ENCODE assay signal across 9 cellular contexts in genomic region chr11:122101625-122102291, GRCh38. TPM values are rescaled to one million over a fixed set of nuclear protein-coding genes. Genes with fewer than 3 reads are reported as not detected.
DNase-seq lines count a peak whose midpoint lies in the region; ATAC-seq and TF ChIP-seq lines count a peak whose summit lies in the region.
"Had no signal": no experiment of that assay in that cellular context is flagged by ENCODE, and none has a peak within 500 bp of the region (broad histone marks: within the 10 kb centered on the region; RNA-seq: fewer than 3 reads in every experiment).

No MANE protein-coding gene starts in this region.

- peaks cover 8% of the 10 kb centered on the region for H3K4me1 Mint-ChIP-seq in activated naive CD8-positive, alpha-beta T cell treated with anti-CD3 and anti-CD28 coated beads for 36 hours

- H3K27me3 ChIP-seq in SJSA1 (replicated peaks) (no peaks in the 10 kb centered on the region), neural cell (ENCODE audit: insufficient read depth, low read depth, low read length) (no peaks in the 10 kb centered on the region)

- peaks cover 2% of the 10 kb centered on the region for H3K9me3 Mint-ChIP-seq in activated naive CD8-positive, alpha-beta T cell treated with anti-CD3 and anti-CD28 coated beads for 36 hours

- H3K36me3 ChIP-seq in SJSA1 (no peaks in the 10 kb centered on the region), neural cell (ENCODE audit: insufficient read depth, low read length) (no peaks in the 10 kb centered on the region)

- peaks cover 26% of the 10 kb centered on the region for H3K4me1 ChIP-seq in SJSA1 (replicated peaks)

- H3K79me2 ChIP-seq in neural cell (replicated peaks; ENCODE audit: insufficient read depth, low read length) = peaks cover 47% of the 10 kb centered on the region

- no peak for ATAC-seq in HG03280 (IDR thresholded peaks at IDR 0.05; ENCODE audit: unreplicated experiment)

- H3K9me2 ChIP-seq in neural cell (ENCODE audit: insufficient read depth, low read length) = no peaks in the 10 kb centered on the region

- TF ChIP-seq CTCF in neural cell (IDR thresholded peaks at IDR 0.05; ENCODE audit: poor library complexity, severe bottlenecking) = peak; percentile 93

- DNase-seq in GM04503 (ENCODE audit: low read depth) = peak; percentile 73
- DNase-seq in SJSA1 (ENCODE audit: low read depth in 1 of 2, low spot score in 2 of 2) = peak; percentile 55 to 82
- DNase-seq in fibroblast of the conjunctiva (ENCODE audit: low read depth) = peak; percentile 90
- no peak for DNase-seq in activated naive CD8-positive, alpha-beta T cell treated with anti-CD3 and anti-CD28 coated beads for 36 hours
- no peak for DNase-seq in SHP77 treated with DMSO at 0.1 percent for 48 hours (lab: John Stamatoyannopoulos, UW)
- DNase-seq in HuH-7 (ENCODE audit: low spot score) = no peak

- H3K4me3 ChIP-seq in SJSA1 = peak overlapping the region; percentile 42
- peak overlapping the region; percentile 71 for H3K4me3 ChIP-seq in neural cell (ENCODE audit: low read length)

- no peaks in the 10 kb centered on the region for H3K36me3 Mint-ChIP-seq in activated naive CD8-positive, alpha-beta T cell treated with anti-CD3 and anti-CD28 coated beads for 36 hours

- peak; percentile 92 for TF ChIP-seq RAD21 in neural cell (conservative IDR thresholded peaks at IDR 0.05)

- H2AFZ ChIP-seq in neural cell (ENCODE audit: low read depth, low read length) = peak overlapping the region; percentile 56

- H3K4me3 Mint-ChIP-seq in activated naive CD8-positive, alpha-beta T cell treated with anti-CD3 and anti-CD28 coated beads for 36 hours = no peak overlapping the region

- peak overlapping the region; percentile 93 for H3K9ac ChIP-seq in neural cell (ENCODE audit: low read length)

- no peaks in the 10 kb centered on the region for H3F3A ChIP-seq in neural cell (ENCODE audit: insufficient read depth, low read length, poor library complexity, severe bottlenecking)

- H3K4me2 ChIP-seq in neural cell (ENCODE audit: low read length) = peak overlapping the region; percentile 70

- H3K9me3 ChIP-seq in SJSA1 (replicated peaks) (no peaks in the 10 kb centered on the region), neural cell (ENCODE audit: low read length) (no peaks in the 10 kb centered on the region)

- TF ChIP-seq EP300 in neural cell (conservative IDR thresholded peaks at IDR 0.05; ENCODE audit: poor library complexity, severe bottlenecking) = peak; percentile 75

- peak overlapping the region; percentile 86 for H3K27ac ChIP-seq in SJSA1
- H3K27ac ChIP-seq in neural cell (ENCODE audit: low read length) = peak overlapping the region; percentile 99

- H3K27me3 Mint-ChIP-seq in activated naive CD8-positive, alpha-beta T cell treated with anti-CD3 and anti-CD28 coated beads for 36 hours = peaks cover 34% of the 10 kb centered on the region

- no peaks in the 10 kb centered on the region for H4K20me1 ChIP-seq in neural cell (ENCODE audit: insufficient read depth)

- H3K27ac Mint-ChIP-seq in activated naive CD8-positive, alpha-beta T cell treated with anti-CD3 and anti-CD28 coated beads for 36 hours = no peak overlapping the region

TF ChIP-seq in neural cell, 6 proteins besides CTCF, POLR2A, EP300 and RAD21:
- peak; percentile 47 for TF ChIP-seq MXI1 (conservative IDR thresholded peaks at IDR 0.05; ENCODE audit: poor library complexity, severe bottlenecking)
- peak; percentile 90 for TF ChIP-seq SMC3 (conservative IDR thresholded peaks at IDR 0.05; ENCODE audit: poor library complexity)
- TF ChIP-seq TAF1 (IDR thresholded peaks at IDR 0.05; ENCODE audit: low read depth) = peak; percentile 68
- TF ChIP-seq EZH2 (IDR thresholded peaks at IDR 0.05; ENCODE audit: borderline replicate concordance, insufficient read depth, low read length, poor library complexity, severe bottlenecking) = no peak
- peak; percentile 75 for TF ChIP-seq POLR2AphosphoS5 (IDR thresholded peaks at IDR 0.05)
- peak; percentile 64 for TF ChIP-seq REST (IDR thresholded peaks at IDR 0.05; ENCODE audit: borderline replicate concordance)

RNA-seq across cellular contexts. Expression of gene BLID, which starts 14.3 kb away (rescaled TPM):
- 0.42 TPM in 1 of 2 replicates, not detected in the other for total RNA-seq in SJSA1 (2014; rRNA removed; shearing (Covaris generic))
- polyA plus RNA-seq in neural cell = not detected in 2 replicates
- polyA minus RNA-seq in neural cell = not detected in 2 replicates
- not detected for total RNA-seq in activated naive CD8-positive, alpha-beta T cell treated with anti-CD3 and anti-CD28 coated beads for 36 hours
- total RNA-seq: mononuclear cell had no signal

Comparison
In these comparisons a context has a peak if more than half of its experiments do, and no peak if none do; other contexts are left out.
1. DNase-seq: peak in GM04503 (single experiment), SJSA1 (2 of 2) and fibroblast of the conjunctiva (single experiment); none in activated naive CD8-positive, alpha-beta T cell treated with anti-CD3 and anti-CD28 coated beads for 36 hours (single experiment), SHP77 treated with DMSO at 0.1 percent for 48 hours (single experiment) and HuH-7 (single experiment).